In genomic region chr6:137701942-137702341, GRCh38 we compare ENCODE assay signal across 14 cellular contexts.
DNase-seq lines count a peak whose midpoint lies in the region; ATAC-seq and TF ChIP-seq lines count a peak whose summit lies in the region.
"Had no signal": no experiment of that assay in that cellular context is flagged by ENCODE, and none has a peak within 500 bp of the region (broad histone marks: within the 10 kb centered on the region; RNA-seq: fewer than 3 reads in every experiment).

No MANE protein-coding gene starts in this region.

- H3K27me3 ChIP-seq in heart left ventricle (no peaks in the 10 kb centered on the region), BLaER1 (no peaks in the 10 kb centered on the region), psoas muscle (ENCODE audit: insufficient read depth in 3 of 3, low read length in 2 of 3) (no peaks in the 10 kb centered on the region)
- H3K27me3 ChIP-seq: SJCRH30 had no signal

- H3K4me2 ChIP-seq in BLaER1, result peak overlapping the region; percentile 74; the same call in 1 of the 2 replicates

- H3K27ac ChIP-seq in heart left ventricle (peak overlapping the region in 9 of 12 donors; percentile 6 to 89 (median 76)), BLaER1 (peak overlapping the region; percentile 86), psoas muscle (peak overlapping the region; percentile 80)
- H3K27ac ChIP-seq: SJCRH30 had no signal

- WGBS in heart left ventricle, 4 donors, result 83 to 95% (median 88%) methylated on average over 2 of the region's 2 CpGs
- 53 to 89% (median 61%) methylated on average over 2 of the region's 2 CpGs for WGBS in psoas muscle, 3 donors

- TF ChIP-seq POLR2A in heart left ventricle (IDR thresholded peaks at IDR 0.05), result no peak

- intact Hi-C loops in heart left ventricle (cut with DNase I) (loop anchor here in 4 of 10 donors (5.0 to 10.0 kb wide), 4 partner anchors 35 to 403 kb away; partner anchors contain the start of gene PERP (in 1 of the 4)), cardiac septum (cut with DNase I) (loop anchor here (10.0 kb wide), 1 partner anchor 403 kb away; the partner anchor contains the start of gene PERP), psoas muscle (cut with DNase I) (loop anchor here in 1 of 2 donors (5.0 kb wide), 1 partner anchor 410 kb away; no protein-coding TSS in a partner anchor)

- ATAC-seq in heart left ventricle (no peak), psoas muscle (no peak)
- no peak for ATAC-seq in activated T-helper 17 cell treated with anti-CD3 and anti-CD28 coated beads, Interleukin-2, amount 50 U/mL, for 72 hours (replicated peaks)

- peak overlapping the region; percentile 71 for H3K4me3 Mint-ChIP-seq in activated T-helper 17 cell treated with anti-CD3 and anti-CD28 coated beads, Interleukin-2, amount 50 U/mL, for 72 hours

- H4K20me1 ChIP-seq in BLaER1, result no peaks in the 10 kb centered on the region

- no peak overlapping the region for H3K4me3 ChIP-seq in heart left ventricle
- H3K4me3 ChIP-seq in BLaER1, result no peak overlapping the region
- H3K4me3 ChIP-seq in psoas muscle, result no peak overlapping the region
- H3K4me3 ChIP-seq: SJCRH30 had no signal

- no peak for TF ChIP-seq CTCF in heart left ventricle (IDR thresholded peaks at IDR 0.05)
- no peak for TF ChIP-seq CTCF in psoas muscle (IDR thresholded peaks at IDR 0.05)

- no peaks in the 10 kb centered on the region for H3K36me3 ChIP-seq in heart left ventricle
- no peaks in the 10 kb centered on the region for H3K36me3 ChIP-seq in BLaER1
- no peaks in the 10 kb centered on the region for H3K36me3 ChIP-seq in psoas muscle (ENCODE audit: insufficient read depth in 1 of 2, low read depth in 1 of 2)
- H3K36me3 ChIP-seq: SJCRH30 had no signal

- H3K9me3 ChIP-seq in heart left ventricle, result no peaks in the 10 kb centered on the region
- no peaks in the 10 kb centered on the region for H3K9me3 ChIP-seq in BLaER1
- no peaks in the 10 kb centered on the region for H3K9me3 ChIP-seq in psoas muscle
- H3K9me3 ChIP-seq: SJCRH30 had no signal

- H3K36me3 Mint-ChIP-seq in activated T-helper 17 cell treated with anti-CD3 and anti-CD28 coated beads, Interleukin-2, amount 50 U/mL, for 72 hours (ENCODE audit: low read depth), result no peaks in the 10 kb centered on the region

- H3K9me3 Mint-ChIP-seq in activated T-helper 17 cell treated with anti-CD3 and anti-CD28 coated beads, Interleukin-2, amount 50 U/mL, for 72 hours, result no peaks in the 10 kb centered on the region

- peaks cover 44% of the 10 kb centered on the region for H3K4me1 Mint-ChIP-seq in activated T-helper 17 cell treated with anti-CD3 and anti-CD28 coated beads, Interleukin-2, amount 50 U/mL, for 72 hours

- no peaks in the 10 kb centered on the region for H3K27me3 Mint-ChIP-seq in activated T-helper 17 cell treated with anti-CD3 and anti-CD28 coated beads, Interleukin-2, amount 50 U/mL, for 72 hours

- no peak for DNase-seq in heart left ventricle
- no peak for DNase-seq in cardiac septum (ENCODE audit: low spot score)
- DNase-seq in psoas muscle, result no peak
- DNase-seq in NOMO-1 (lab: John Stamatoyannopoulos, UW; ENCODE audit: unreplicated experiment in 2 of 2), result no peak
- no peak for DNase-seq in kidney glomerular epithelial cell (lab: John Stamatoyannopoulos, UW)
- DNase-seq in globus pallidus (ENCODE audit: low spot score), result no peak
- DNase-seq: DMS53, Kasumi-1, NCI-H187, NCI-H446 treated with DMSO at 0.1 percent for 48 hours, NCI-H526 treated with DMSO at 0.1 percent for 48 hours, SJCRH30 had no signal

- H3K9ac ChIP-seq in BLaER1, result no peak overlapping the region

- H3K4me1 ChIP-seq in heart left ventricle (peaks cover 0 to 54% (median 30%) of the 10 kb centered on the region in 12 donors), BLaER1 (peaks cover 95% of the 10 kb centered on the region), psoas muscle (peaks cover 21% of the 10 kb centered on the region)

- H3K27ac Mint-ChIP-seq in activated T-helper 17 cell treated with anti-CD3 and anti-CD28 coated beads, Interleukin-2, amount 50 U/mL, for 72 hours, result peak overlapping the region; percentile 85
